Comparison of ENCODE assay signal across 18 cellular contexts in genomic region chr14:52003324-52003723, GRCh38. TPM values are rescaled to one million over a fixed set of nuclear protein-coding genes. Genes with fewer than 3 reads are reported as not detected.
DNase-seq lines count a peak whose midpoint lies in the region; ATAC-seq and TF ChIP-seq lines count a peak whose summit lies in the region.
"Had no signal": no experiment of that assay in that cellular context is flagged by ENCODE, and none has a peak within 500 bp of the region (broad histone marks: within the 10 kb centered on the region; RNA-seq: fewer than 3 reads in every experiment).

No MANE protein-coding gene starts in this region.

- H2AK5ac ChIP-seq in mesendoderm (ENCODE audit: low read length) = no peak overlapping the region

- H2BK15ac ChIP-seq in mesendoderm (replicated peaks; ENCODE audit: low read depth) = no peak overlapping the region

- H3K79me1 ChIP-seq in mesendoderm (ENCODE audit: low read length) = peaks cover 2% of the 10 kb centered on the region

- no peak overlapping the region for H3K4me2 ChIP-seq in mesendoderm (ENCODE audit: low read length)

- H3K4me3 ChIP-seq in ACC112 (ENCODE audit: low read depth, low read length) (0 out of 2 replicates have a peak overlapping the region, but pooled peaks have one; percentile 13), cardiac fibroblast (replicated peaks in 1 of 2; ENCODE audit: low read depth in 2 of 2, low read length in 2 of 2) (no peak overlapping the region), heart right ventricle (no peak overlapping the region), mesendoderm (ENCODE audit: low read length) (no peak overlapping the region)
- H3K4me3 ChIP-seq: colonic mucosa, lung, MG63, uterus had no signal

- in situ Hi-C loops in ACHN (cut with HindIII; ENCODE audit: low pct_ligation_motif_present, low pct_unique_long_range_greater_than_20kb, low sequenced_read_pairs) = no loop called here

- H3K27ac Mint-ChIP-seq in osteocyte (ENCODE audit: unreplicated experiment) = peak overlapping the region; percentile 69
- H3K27ac Mint-ChIP-seq: activated T-cell treated with anti-CD3 and anti-CD28 coated beads, Interleukin-2, amount 50 U/mL, for 72 hours; stimulated activated effector memory CD8-positive, alpha-beta T cell treated with anti-CD3 and anti-CD28 coated beads, Interleukin-12 subunit alpha, Interleukin-12 subunit beta, amount 100 ng/mL, for 72 hours had no signal

- no peaks in the 10 kb centered on the region for H3K9me3 ChIP-seq in heart right ventricle
- H3K9me3 ChIP-seq: colonic mucosa, MG63, uterus had no signal

- H3K27me3 ChIP-seq in ACC112 (ENCODE audit: insufficient read depth, low read length) (no peaks in the 10 kb centered on the region), heart right ventricle (no peaks in the 10 kb centered on the region), mesendoderm (ENCODE audit: insufficient read depth, low read length, poor library complexity) (no peaks in the 10 kb centered on the region)
- H3K27me3 ChIP-seq: colonic mucosa, MG63, uterus had no signal

- H3K23ac ChIP-seq in mesendoderm (ENCODE audit: low read length) = no peak overlapping the region

- peaks cover 31% of the 10 kb centered on the region for H3K79me2 ChIP-seq in ACC112 (ENCODE audit: control insufficient read depth, insufficient read depth, low read length, unreplicated experiment)
- H3K79me2 ChIP-seq in mesendoderm (ENCODE audit: control insufficient read depth, insufficient read depth, low read length) = no peaks in the 10 kb centered on the region

- H3K36me3 ChIP-seq in ACC112 (ENCODE audit: insufficient read depth, low read length) = peaks cover 75% of the 10 kb centered on the region
- H3K36me3 ChIP-seq in heart right ventricle = peaks cover 0 to 100% (median 51%) of the 10 kb centered on the region in 9 donors
- peaks cover 9% of the 10 kb centered on the region for H3K36me3 ChIP-seq in mesendoderm (ENCODE audit: control insufficient read depth, insufficient read depth, low read length)
- H3K36me3 ChIP-seq: uterus had no signal

- peaks cover 66% of the 10 kb centered on the region for H3K36me3 Mint-ChIP-seq in osteocyte (ENCODE audit: unreplicated experiment)

- H4K5ac ChIP-seq in mesendoderm (ENCODE audit: low read length) = no peak overlapping the region

- H3K4me1 ChIP-seq in ACC112 (ENCODE audit: control insufficient read depth, insufficient read depth, low read length, unreplicated experiment) = peaks cover 66% of the 10 kb centered on the region
- peaks cover 0 to 62% (median 28%) of the 10 kb centered on the region in 9 donors for H3K4me1 ChIP-seq in heart right ventricle
- H3K4me1 ChIP-seq in mesendoderm (ENCODE audit: control insufficient read depth, low read depth, low read length) = no peaks in the 10 kb centered on the region
- H3K4me1 ChIP-seq: colonic mucosa, uterus had no signal

- no peak overlapping the region for H3K56ac ChIP-seq in mesendoderm (ENCODE audit: low read length)

- DNase-seq in cardiac fibroblast (ENCODE audit: low read depth in 2 of 2) (peak; percentile 89 to 90), heart right ventricle (no peak), osteocyte (ENCODE audit: extremely low spot score, unreplicated experiment) (no peak), ACHN (no peak), mesendoderm (no peak), HUDEP-2 (lab: John Stamatoyannopoulos, UW; ENCODE audit: unreplicated experiment in 76 of 76) (no peak)
- DNase-seq in activated CD4-positive, alpha-beta T cell treated with anti-CD3 and anti-CD28 coated beads for 4 hours = no peak
- DNase-seq: activated CD4-positive, alpha-beta T cell treated with anti-CD3 and anti-CD28 coated beads, Interleukin-2, amount 50 U/mL, for 48 hours; activated T-cell treated with anti-CD3 and anti-CD28 coated beads, Interleukin-2, amount 50 U/mL, for 72 hours; colonic mucosa; GOT3; MG63; NCI-H2029 treated with DMSO at 0.1 percent for 48 hours; NCI-H774; uterus had no signal

- no peak for TF ChIP-seq CTCF in cardiac fibroblast (IDR thresholded peaks at IDR 0.05; ENCODE audit: low read depth, low read length)
- no peak for TF ChIP-seq CTCF in heart right ventricle (IDR thresholded peaks at IDR 0.05)
- TF ChIP-seq CTCF in osteocyte (IDR thresholded peaks at IDR 0.05) = no peak

- 28 to 31% methylated on average over 3 of the region's 3 CpGs for WGBS in heart right ventricle, 2 donors
- 100% methylated on average over 1 of the region's 3 CpGs for WGBS in mesendoderm (ENCODE audit: extremely low coverage, insufficient coverage, low lambda C conversion rate)

- peaks cover 16% of the 10 kb centered on the region for H3K4me1 Mint-ChIP-seq in osteocyte (ENCODE audit: unreplicated experiment)
- H3K4me1 Mint-ChIP-seq: stimulated activated effector memory CD8-positive, alpha-beta T cell treated with anti-CD3 and anti-CD28 coated beads, Interleukin-12 subunit alpha, Interleukin-12 subunit beta, amount 100 ng/mL, for 72 hours had no signal

- H4K8ac ChIP-seq in mesendoderm (ENCODE audit: low read depth, low read length) = no peak overlapping the region

- no peak overlapping the region for H3K4ac ChIP-seq in mesendoderm (ENCODE audit: low read depth, low read length)

- peak in 7 of 8 donors; percentile 23 to 91 (median 75) for ATAC-seq in heart right ventricle
- ATAC-seq: activated T-cell treated with anti-CD3 and anti-CD28 coated beads, Interleukin-2, amount 50 U/mL, for 72 hours; stimulated activated effector memory CD8-positive, alpha-beta T cell treated with anti-CD3 and anti-CD28 coated beads, Interleukin-12 subunit alpha, Interleukin-12 subunit beta, amount 100 ng/mL, for 72 hours had no signal

- no peak overlapping the region for H2BK5ac ChIP-seq in mesendoderm (ENCODE audit: low read length)

- H2BK120ac ChIP-seq in mesendoderm (ENCODE audit: low read depth, low read length) = no peak overlapping the region

- intact Hi-C loops in heart right ventricle (cut with DNase I) = loop anchor here in 2 of 10 donors (5.0 kb wide), 2 partner anchors 129 to 264 kb away; partner anchors contain the start of gene PTGDR (in 1 of the 2)

- H3K27ac ChIP-seq in ACC112 (ENCODE audit: low read depth, low read length) = peak overlapping the region; percentile 98
- peak overlapping the region in 9 of 10 donors; percentile 34 to 66 (median 56) for H3K27ac ChIP-seq in heart right ventricle
- no peak overlapping the region for H3K27ac ChIP-seq in mesendoderm (ENCODE audit: low read depth, low read length)
- H3K27ac ChIP-seq: colonic mucosa, uterus had no signal

- no peak overlapping the region for H3K4me3 Mint-ChIP-seq in osteocyte (ENCODE audit: unreplicated experiment)
- H3K4me3 Mint-ChIP-seq: activated T-cell treated with anti-CD3 and anti-CD28 coated beads, Interleukin-2, amount 50 U/mL, for 72 hours; stimulated activated effector memory CD8-positive, alpha-beta T cell treated with anti-CD3 and anti-CD28 coated beads, Interleukin-12 subunit alpha, Interleukin-12 subunit beta, amount 100 ng/mL, for 72 hours had no signal

- no peaks in the 10 kb centered on the region for H3K9me3 Mint-ChIP-seq in osteocyte (ENCODE audit: unreplicated experiment)
- H3K9me3 Mint-ChIP-seq: activated T-cell treated with anti-CD3 and anti-CD28 coated beads, Interleukin-2, amount 50 U/mL, for 72 hours; stimulated activated effector memory CD8-positive, alpha-beta T cell treated with anti-CD3 and anti-CD28 coated beads, Interleukin-12 subunit alpha, Interleukin-12 subunit beta, amount 100 ng/mL, for 72 hours had no signal

- no peak overlapping the region for H2AFZ ChIP-seq in ACC112 (ENCODE audit: low read length, unreplicated experiment)

- H3K9ac ChIP-seq in mesendoderm (ENCODE audit: low read length) = no peak overlapping the region

- H3K18ac ChIP-seq in mesendoderm (ENCODE audit: low read length) = no peak overlapping the region

- no peaks in the 10 kb centered on the region for H3K27me3 Mint-ChIP-seq in osteocyte (ENCODE audit: unreplicated experiment)

RNA-seq across cellular contexts. Expression of gene RTRAF, which starts 14.0 kb away (rescaled TPM):
- total RNA-seq in heart right ventricle (100 to 1,000 TPM; 181 to 258 (median 214) TPM), osteocyte (172 and 185 TPM in 2 replicates)
- polyA plus RNA-seq in heart right ventricle = 100 to 1,000 TPM; 178 to 276 TPM
- polyA plus RNA-seq in mesendoderm (2013, experiment 1 of 2) = 801 TPM
- 797 TPM for polyA plus RNA-seq in mesendoderm (2013, experiment 2 of 2)

Comparison
In these comparisons a context has a peak if more than half of its experiments do, and no peak if none do; other contexts are left out.
1. DNase-seq: peak in cardiac fibroblast (2 of 2); none in heart right ventricle (0 of 2), osteocyte (single experiment), ACHN (single experiment), mesendoderm (single experiment), HUDEP-2 (0 of 76) and activated CD4-positive, alpha-beta T cell treated with anti-CD3 and anti-CD28 coated beads for 4 hours (0 of 2).